ENCODE assay signal across 8 cellular contexts in genomic region chr12:111767362-111768158, GRCh38. TPM values are rescaled to one million over a fixed set of nuclear protein-coding genes. Genes with fewer than 3 reads are reported as not detected.
DNase-seq lines count a peak whose midpoint lies in the region; ATAC-seq and TF ChIP-seq lines count a peak whose summit lies in the region.

No MANE protein-coding gene starts in this region.

- H3K36me3 Mint-ChIP-seq in glutamatergic neuron (ENCODE audit: unreplicated experiment) (no peaks in the 10 kb centered on the region), progenitor cell of endocrine pancreas (ENCODE audit: insufficient read depth) (no peaks in the 10 kb centered on the region)

- no peaks in the 10 kb centered on the region for H3K4me1 Mint-ChIP-seq in glutamatergic neuron (ENCODE audit: low read depth, unreplicated experiment)
- peaks cover 13% of the 10 kb centered on the region for H3K4me1 Mint-ChIP-seq in progenitor cell of endocrine pancreas (ENCODE audit: low read depth)

- H3K9me3 Mint-ChIP-seq in glutamatergic neuron (ENCODE audit: unreplicated experiment) (peaks cover 5% of the 10 kb centered on the region), progenitor cell of endocrine pancreas (ENCODE audit: low read depth) (no peaks in the 10 kb centered on the region)

- DNase-seq in NCI-H146 (lab: John Stamatoyannopoulos, UW) = peak; percentile 43
- DNase-seq in NCI-H146 treated with DMSO at 0.1 percent for 48 hours (lab: John Stamatoyannopoulos, UW; ENCODE audit: unreplicated experiment) = no peak
- peak; percentile 33 for DNase-seq in glutamatergic neuron
- DNase-seq in progenitor cell of endocrine pancreas (ENCODE audit: low spot score, unreplicated experiment) = no peak
- no peak for DNase-seq in stimulated activated CD4-positive, alpha-beta T cell treated with anti-CD3 and anti-CD28 coated beads, Interleukin-4, amount 100 ng/mL, for 24 hours
- DNase-seq in MV-4-11 (lab: John Stamatoyannopoulos, UW) = no peak

- peaks cover 6% of the 10 kb centered on the region for H3K27me3 Mint-ChIP-seq in glutamatergic neuron (ENCODE audit: unreplicated experiment)
- H3K27me3 Mint-ChIP-seq in progenitor cell of endocrine pancreas = peaks cover 11% of the 10 kb centered on the region

- H3K4me3 Mint-ChIP-seq in glutamatergic neuron (ENCODE audit: unreplicated experiment) (peak overlapping the region; percentile 97), progenitor cell of endocrine pancreas (ENCODE audit: low read depth) (peak overlapping the region; percentile 89)

- H3K27ac Mint-ChIP-seq in glutamatergic neuron (ENCODE audit: unreplicated experiment) (peak overlapping the region; percentile 84), progenitor cell of endocrine pancreas (peak overlapping the region; percentile 93)

- no peak for ATAC-seq in GM18868 (IDR thresholded peaks at IDR 0.05; ENCODE audit: unreplicated experiment)

- TF ChIP-seq CTCF in VCaP (conservative IDR thresholded peaks at IDR 0.05) (no peak), glutamatergic neuron (IDR thresholded peaks at IDR 0.05; ENCODE audit: partially characterized antibody, unreplicated experiment) (no peak), progenitor cell of endocrine pancreas (IDR thresholded peaks at IDR 0.05; ENCODE audit: unreplicated experiment) (no peak)

- peak overlapping the region; percentile 62; the same call in 1 of the 2 replicates for H3K27ac ChIP-seq in VCaP

RNA-seq across cellular contexts. Expression of gene ALDH2, which starts 0.8 kb away (rescaled TPM):
- total RNA-seq in glutamatergic neuron (ENCODE audit: unreplicated experiment) (55.2 TPM), progenitor cell of endocrine pancreas (47.3 and 47.6 TPM in 2 replicates)

Comparison
In these comparisons a context has a peak if more than half of its experiments do, and no peak if none do; other contexts are left out.
1. DNase-seq: peak in NCI-H146 (single experiment) and glutamatergic neuron (single experiment); none in NCI-H146 treated with DMSO at 0.1 percent for 48 hours (single experiment), progenitor cell of endocrine pancreas (single experiment), stimulated activated CD4-positive, alpha-beta T cell treated with anti-CD3 and anti-CD28 coated beads, Interleukin-4, amount 100 ng/mL, for 24 hours (single experiment) and MV-4-11 (single experiment).